In the genomic region with DNA sequence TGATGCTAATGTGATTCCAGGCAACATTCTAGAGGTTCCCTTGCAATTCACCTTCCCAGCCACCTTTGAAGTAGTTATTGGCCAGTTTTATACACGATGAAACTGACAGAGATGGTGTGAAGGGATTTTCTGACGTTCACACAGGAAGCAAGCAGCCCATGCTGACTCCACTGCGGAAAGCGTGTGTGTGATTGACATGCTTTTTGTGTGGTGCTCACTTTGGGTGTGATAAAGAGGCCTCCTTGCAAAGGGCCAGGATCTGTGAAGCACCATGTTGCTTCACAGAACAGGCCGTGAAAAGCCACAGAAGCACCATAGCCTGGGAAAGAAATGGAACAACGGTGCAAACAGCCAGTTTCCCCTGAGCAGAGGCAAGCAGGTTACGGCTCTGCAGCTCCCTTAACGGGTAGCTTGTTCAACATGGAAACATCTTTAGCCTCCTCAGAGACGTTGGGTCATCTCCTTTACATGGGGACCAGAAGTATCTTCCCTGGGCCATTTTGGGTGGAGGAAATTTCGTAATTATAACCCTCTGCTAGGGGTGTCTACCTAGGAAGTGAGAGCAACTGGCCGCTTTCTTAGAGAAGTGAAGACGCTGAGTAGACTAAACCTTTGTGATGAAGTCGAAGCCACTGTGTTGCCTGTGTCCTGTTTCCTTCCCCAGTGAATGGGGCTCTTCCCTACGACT, we compare ENCODE assay signal across 14 cellular contexts.
DNase-seq lines count a peak whose midpoint lies in the region; ATAC-seq and TF ChIP-seq lines count a peak whose summit lies in the region.
"Had no signal": no experiment of that assay in that cellular context is flagged by ENCODE, and none has a peak within 500 bp of the region (broad histone marks: within the 10 kb centered on the region; RNA-seq: fewer than 3 reads in every experiment).

No MANE protein-coding gene starts in this region.

- no peak overlapping the region for H3K56ac ChIP-seq in H9 (ENCODE audit: insufficient read length, low read depth, low read length)

- H3K4ac ChIP-seq in H9 (ENCODE audit: low read depth, low read length), result no peak overlapping the region

- POLR2A ChIA-PET in Caco-2 (lab: Charles Lee), result no interaction called here

- H3K79me2 ChIP-seq in H9 (ENCODE audit: insufficient read depth, low read length), result no peaks in the 10 kb centered on the region

- H3K27ac Mint-ChIP-seq in H9 (peak overlapping the region in 2 of 3 experiments; percentile 61 to 94; a peak in 2 of 7 replicates), Caco-2 (ENCODE audit: unreplicated experiment) (no peak overlapping the region)
- H3K27ac Mint-ChIP-seq: B cell had no signal

- H2BK5ac ChIP-seq in H9 (ENCODE audit: insufficient read length, low read length), result no peak overlapping the region

- intact Hi-C loops in dorsolateral prefrontal cortex (cut with DNase I) (loop anchor here in 1 of 2 donors (2.0 kb wide), 1 partner anchor 97 kb away; no protein-coding TSS in a partner anchor), Caco-2 (cut with micrococcal nuclease; ENCODE audit: unreplicated experiment) (no loop called here)

- H3K4me3 Mint-ChIP-seq in H9, result no peak overlapping the region
- H3K4me3 Mint-ChIP-seq in Caco-2 (ENCODE audit: unreplicated experiment), result no peak overlapping the region
- H3K4me3 Mint-ChIP-seq: B cell had no signal

- no peaks in the 10 kb centered on the region for H4K20me1 ChIP-seq in H9 (ENCODE audit: control insufficient read depth, insufficient read depth, insufficient read length)

- no peak overlapping the region for H3K14ac ChIP-seq in H9 (ENCODE audit: insufficient read depth, low read length)

- H3K27me3 Mint-ChIP-seq in H9 (ENCODE audit: low read depth), result no peaks in the 10 kb centered on the region
- peaks cover 21% of the 10 kb centered on the region for H3K27me3 Mint-ChIP-seq in Caco-2 (ENCODE audit: insufficient read depth, unreplicated experiment)
- H3K27me3 Mint-ChIP-seq: B cell had no signal

- H3K9me3 Mint-ChIP-seq in H9, result no peaks in the 10 kb centered on the region; a peak in 2 of 5 replicates
- no peaks in the 10 kb centered on the region for H3K9me3 Mint-ChIP-seq in Caco-2 (ENCODE audit: unreplicated experiment)

- no peak overlapping the region for H3T11ph ChIP-seq in H9 (ENCODE audit: low read length)

- H3K4me1 ChIP-seq in H9 (ENCODE audit: insufficient read depth, low read length) (peaks cover 6% of the 10 kb centered on the region; the same call in 1 of the 2 replicates), Caco-2 (no peaks in the 10 kb centered on the region), Peyer's patch (no peaks in the 10 kb centered on the region)

- no peak overlapping the region for H3K27ac ChIP-seq in H9 (ENCODE audit: insufficient read length, low read depth, low read length)
- H3K27ac ChIP-seq in dorsolateral prefrontal cortex, result peak overlapping the region; percentile 83 to 99 (median 96)
- no peak overlapping the region for H3K27ac ChIP-seq in Peyer's patch
- H3K27ac ChIP-seq: epithelial cell of prostate, SJSA1 had no signal

- H2BK12ac ChIP-seq in H9 (ENCODE audit: insufficient read length, low read depth, low read length), result no peak overlapping the region

- no peak overlapping the region for H4K5ac ChIP-seq in H9 (ENCODE audit: insufficient read length, low read depth, low read length)

- peaks cover 2 to 13% (median 4%) of the 10 kb centered on the region in 3 experiments; a peak in 5 of 7 replicates for H3K36me3 Mint-ChIP-seq in H9 (ENCODE audit: insufficient read depth in 1 of 3, low read depth in 3 of 3)
- no peaks in the 10 kb centered on the region for H3K36me3 Mint-ChIP-seq in Caco-2 (ENCODE audit: insufficient read depth, unreplicated experiment)

- no peak for ATAC-seq in GM19324 (IDR thresholded peaks at IDR 0.05; ENCODE audit: low FRiP score, unreplicated experiment)

- no CpG with 5 or more reads among the region's 14 CpGs for WGBS in H9 (ENCODE audit: extremely low coverage, insufficient read length, low lambda C conversion rate)

- H2BK20ac ChIP-seq in H9 (ENCODE audit: low read depth, low read length, poor library complexity, severe bottlenecking), result no peak overlapping the region

- H3K18ac ChIP-seq in H9 (ENCODE audit: insufficient read length, low read depth, low read length), result no peak overlapping the region

- no peak overlapping the region for H2AFZ ChIP-seq in H9 (ENCODE audit: low read length)

- H3K4me3 ChIP-seq in dorsolateral prefrontal cortex (peak overlapping the region in 6 of 59 donors; percentile 13 to 56 (median 35)), Caco-2 (ENCODE audit: low read depth, low read length) (no peak overlapping the region), Peyer's patch (no peak overlapping the region)
- H3K4me3 ChIP-seq: SJSA1 had no signal

- H4K91ac ChIP-seq in H9 (ENCODE audit: insufficient read length, low read depth, low read length), result no peak overlapping the region

- TF ChIP-seq CTCF in H9 (conservative IDR thresholded peaks at IDR 0.05), result no peak
- no peak for TF ChIP-seq CTCF in dorsolateral prefrontal cortex (IDR thresholded peaks at IDR 0.05 in 54 of 56, conservative IDR thresholded peaks at IDR 0.05 in 2 of 56; ENCODE audit: low read depth in 1 of 56, partially characterized antibody in 56 of 56)
- TF ChIP-seq CTCF in Caco-2 (IDR thresholded peaks at IDR 0.05; ENCODE audit: insufficient read depth in 1 of 2, low read depth in 1 of 2, low read length in 1 of 2, severe bottlenecking in 1 of 2, unreplicated experiment in 1 of 2), result no peak
- no peak for TF ChIP-seq CTCF in Peyer's patch (IDR thresholded peaks at IDR 0.05)

- no peak overlapping the region for H3K4me2 ChIP-seq in H9 (ENCODE audit: insufficient read depth, insufficient read length, low read length)

- no TSS peak for BruUV-seq in Caco-2 (replicated peaks; lab: Mats Ljungman, UMichigan)

- no peaks in the 10 kb centered on the region for H3K23me2 ChIP-seq in H9 (ENCODE audit: insufficient read length, low read depth, low read length, poor library complexity, severe bottlenecking)

- CTCF ChIA-PET in Caco-2 (lab: Charles Lee), result no interaction called here

- H3K23ac ChIP-seq in H9 (ENCODE audit: insufficient read length, low read depth, low read length), result no peak overlapping the region

- no peaks in the 10 kb centered on the region for H3K27me3 ChIP-seq in H9 (ENCODE audit: insufficient read depth, low read length)
- no peaks in the 10 kb centered on the region for H3K27me3 ChIP-seq in dorsolateral prefrontal cortex
- H3K27me3 ChIP-seq in Caco-2 (replicated peaks; ENCODE audit: control insufficient read depth, insufficient read depth, low read length), result no peaks in the 10 kb centered on the region; the same call in 1 of the 2 replicates
- no peaks in the 10 kb centered on the region for H3K27me3 ChIP-seq in Peyer's patch
- H3K27me3 ChIP-seq: SJSA1 had no signal

- peaks cover 26 to 37% of the 10 kb centered on the region in 2 experiments for H3K4me1 Mint-ChIP-seq in H9
- no peaks in the 10 kb centered on the region for H3K4me1 Mint-ChIP-seq in Caco-2 (ENCODE audit: low read depth, unreplicated experiment)
- H3K4me1 Mint-ChIP-seq: B cell had no signal

- no peak for DNase-seq in H9
- DNase-seq in activated CD4-positive, alpha-beta T cell treated with anti-CD3 and anti-CD28 coated beads for 48 hours, result peak; percentile 59
- no peak for DNase-seq in dorsolateral prefrontal cortex
- peak; percentile 37 to 46 for DNase-seq in stimulated activated CD4-positive, alpha-beta T cell treated with anti-CD3 and anti-CD28 coated beads, Interleukin-2, amount 100 ng/mL, for 24 hours
- no peak for DNase-seq in OCI-M2 (lab: John Stamatoyannopoulos, UW; ENCODE audit: unreplicated experiment)
- DNase-seq in Caco-2, result no peak
- no peak for DNase-seq in Peyer's patch
- DNase-seq: mesendoderm, NCI-H1105, NCI-H524 treated with DMSO at 0.1 percent for 48 hours had no signal

- no peak overlapping the region for H2AK5ac ChIP-seq in H9 (ENCODE audit: insufficient read length, low read length)

- H3K79me1 ChIP-seq in H9 (ENCODE audit: insufficient read depth, low read depth, low read length, poor library complexity, severe bottlenecking), result no peaks in the 10 kb centered on the region

- H3K36me3 ChIP-seq in Caco-2 (ENCODE audit: control insufficient read depth, insufficient read depth, low read length) (no peaks in the 10 kb centered on the region), Peyer's patch (no peaks in the 10 kb centered on the region)
- H3K36me3 ChIP-seq: SJSA1 had no signal

- H3K9me3 ChIP-seq in H9 (ENCODE audit: control insufficient read depth, low read depth, low read length) (no peaks in the 10 kb centered on the region), Caco-2 (no peaks in the 10 kb centered on the region), Peyer's patch (no peaks in the 10 kb centered on the region)
- H3K9me3 ChIP-seq: SJSA1 had no signal

- no peak overlapping the region for H2BK15ac ChIP-seq in H9 (ENCODE audit: low read depth, low read length)

- no peak overlapping the region for H2BK120ac ChIP-seq in H9 (ENCODE audit: low read depth, low read length, poor library complexity, severe bottlenecking)

- H3K9ac ChIP-seq in H9 (ENCODE audit: extremely low read depth, insufficient read length, low read length), result no peak overlapping the region

- no peak for TF ChIP-seq POLR2A in Peyer's patch (IDR thresholded peaks at IDR 0.05)

- no peak overlapping the region for H4K8ac ChIP-seq in H9 (replicated peaks; ENCODE audit: insufficient read length, low read depth, low read length)

Comparison
In these comparisons a context has a peak if more than half of its experiments do, and no peak if none do; other contexts are left out.
1. DNase-seq: peak in activated CD4-positive, alpha-beta T cell treated with anti-CD3 and anti-CD28 coated beads for 48 hours (single experiment) and stimulated activated CD4-positive, alpha-beta T cell treated with anti-CD3 and anti-CD28 coated beads, Interleukin-2, amount 100 ng/mL, for 24 hours (2 of 2); none in H9 (single experiment), dorsolateral prefrontal cortex (0 of 10), OCI-M2 (single experiment), Caco-2 (0 of 2) and Peyer's patch (0 of 3).
2. H3K27ac ChIP-seq: peak in dorsolateral prefrontal cortex (59 of 59); none in H9 (single experiment) and Peyer's patch (0 of 4).